11 cellular contexts compared by ENCODE assay signal in genomic region chr3:195893516-195893915, GRCh38. TPM values are rescaled to one million over a fixed set of nuclear protein-coding genes. Genes with fewer than 3 reads are reported as not detected.
A peak's percentile ranks its signal among the peaks of the same experiment; 100 is the strongest.
DNase-seq lines count a peak whose midpoint lies in the region; ATAC-seq and TF ChIP-seq lines count a peak whose summit lies in the region.
"Had no signal": no experiment of that assay in that cellular context is flagged by ENCODE, and none has a peak within 500 bp of the region (broad histone marks: within the 10 kb centered on the region; RNA-seq: fewer than 3 reads in every experiment).

No MANE protein-coding gene starts in this region.

- TF ChIP-seq POLR2A in breast epithelium (IDR thresholded peaks at IDR 0.05) (no peak), upper lobe of left lung (IDR thresholded peaks at IDR 0.05) (no peak)

- intact Hi-C loops in Right ventricle myocardium inferior (cut with DNase I) (no loop called here), cardiac septum (cut with DNase I) (no loop called here), breast epithelium (cut with DNase I; ENCODE audit: low total_unique reads) (no loop called here)

- no peak for TF ChIP-seq CTCF in breast epithelium (IDR thresholded peaks at IDR 0.05)
- no peak for TF ChIP-seq CTCF in upper lobe of left lung (IDR thresholded peaks at IDR 0.05)

- peaks cover 20 to 34% of the 10 kb centered on the region in 2 donors for H3K4me1 ChIP-seq in breast epithelium
- H3K4me1 ChIP-seq in upper lobe of left lung: peaks cover 49 to 65% (median 61%) of the 10 kb centered on the region in 4 donors

- H3K36me3 ChIP-seq in breast epithelium (no peaks in the 10 kb centered on the region), upper lobe of left lung (no peaks in the 10 kb centered on the region)
- H3K36me3 ChIP-seq: right lobe of liver had no signal

- H3K9me3 ChIP-seq in breast epithelium (no peaks in the 10 kb centered on the region), upper lobe of left lung (no peaks in the 10 kb centered on the region)
- H3K9me3 ChIP-seq: right lobe of liver had no signal

- H3K27me3 ChIP-seq in breast epithelium (no peaks in the 10 kb centered on the region), upper lobe of left lung (no peaks in the 10 kb centered on the region)
- H3K27me3 ChIP-seq: right lobe of liver had no signal

- no peak for ATAC-seq in Right ventricle myocardium inferior
- no peak for ATAC-seq in upper lobe of left lung (ENCODE audit: low FRiP score in 2 of 2)
- no peak for ATAC-seq in HG03196 (IDR thresholded peaks at IDR 0.05; ENCODE audit: unreplicated experiment)
- ATAC-seq in HG02970 (IDR thresholded peaks at IDR 0.05; ENCODE audit: low FRiP score, unreplicated experiment): no peak
- no peak for ATAC-seq in HG02623 (IDR thresholded peaks at IDR 0.05; ENCODE audit: unreplicated experiment)

- DNase-seq in Right ventricle myocardium inferior (ENCODE audit: missing footprints) (peak; percentile 39), cardiac septum (ENCODE audit: low spot score) (no peak), breast epithelium (ENCODE audit: low spot score in 2 of 2) (no peak), myocyte (ENCODE audit: low read depth) (peak; percentile 85), upper lobe of left lung (no peak)
- DNase-seq: NCI-H1436 treated with DMSO at 0.1 percent for 48 hours, T-helper 1 cell had no signal

- peak overlapping the region; percentile 87 to 96 for H3K27ac ChIP-seq in breast epithelium
- H3K27ac ChIP-seq in upper lobe of left lung: peak overlapping the region in 3 of 4 donors; percentile 59 to 74 (median 74)

- TF ChIP-seq EP300 in upper lobe of left lung (IDR thresholded peaks at IDR 0.05): no peak

- WGBS in upper lobe of left lung, 2 donors: 43 to 48% methylated on average over 3 to 4 of the region's 4 CpGs

- H3K4me3 ChIP-seq in breast epithelium (peak overlapping the region in 1 of 3 donors; percentile 57), upper lobe of left lung (no peak overlapping the region)

RNA-seq across cellular contexts. Expression of gene TNK2, which starts 14.8 kb away (rescaled TPM):
- total RNA-seq in Right ventricle myocardium inferior (31.7 TPM), cardiac septum (48.3 TPM), breast epithelium (10 to 100 TPM; 13.1 to 28.7 (median 24.9) TPM), myocyte (50.2 and 53.5 TPM in 2 replicates), upper lobe of left lung (100 to 1,000 TPM in 2 of 6 donors, 10 to 100 TPM in 4; 18.7 to 171 (median 70.1) TPM)
- polyA plus RNA-seq in myocyte (2012): 152 TPM

Comparison
In these comparisons a context has a peak if more than half of its experiments do, and no peak if none do; other contexts are left out.
1. DNase-seq: peak in Right ventricle myocardium inferior (single experiment) and myocyte (single experiment); none in cardiac septum (single experiment), breast epithelium (0 of 2) and upper lobe of left lung (0 of 2).